8 cellular contexts compared by ENCODE assay signal in genomic region chr6:166381381-166381732, GRCh38. TPM values are rescaled to one million over a fixed set of nuclear protein-coding genes. Genes with fewer than 3 reads are reported as not detected.
DNase-seq lines count a peak whose midpoint lies in the region; TF ChIP-seq lines count a peak whose summit lies in the region.

No MANE protein-coding gene starts in this region.

- peaks cover 0 to 6% of the 10 kb centered on the region in 2 donors for H3K4me1 ChIP-seq in muscle layer of duodenum (ENCODE audit: control insufficient read depth in 1 of 2, insufficient read depth in 2 of 2, low read length in 2 of 2)

- CTCF ChIA-PET in AG04449 (lab: Yijun Ruan, JAX), result interaction anchor here (0.6 to 4.3 kb wide), 22 partner anchors 8 to 110 kb away, joined by 3 to 30 read pairs (median 5); no protein-coding TSS in a partner anchor

- no peaks in the 10 kb centered on the region for H3K27me3 ChIP-seq in muscle layer of duodenum (ENCODE audit: low read depth, low read length)

- H3K4me3 ChIP-seq in AG04449 (ENCODE audit: low read depth, low read length) (peak overlapping the region; percentile 83), HFF-Myc (replicated peaks; ENCODE audit: low read depth, low read length) (peak overlapping the region; percentile 70), muscle layer of duodenum (ENCODE audit: low read depth in 1 of 2, low read length in 2 of 2) (peak overlapping the region; percentile 66 to 98)

- H3K4me1 Mint-ChIP-seq in brain, result peaks cover 32% of the 10 kb centered on the region

- H3K36me3 ChIP-seq in muscle layer of duodenum (ENCODE audit: control insufficient read depth in 1 of 2, insufficient read depth in 2 of 2, low read length in 2 of 2), result no peaks in the 10 kb centered on the region

- POLR2A ChIA-PET in AG04449 (lab: Yijun Ruan, JAX), result no interaction called here

- DNase-seq in AG04449 (ENCODE audit: low read depth, low spot score) (no peak), HFF-Myc (ENCODE audit: extremely low read depth, low read depth) (no peak), superior temporal gyrus (ENCODE audit: extremely low spot score) (no peak), A172 (ENCODE audit: low spot score) (no peak), iPS-NIHi11 (ENCODE audit: low spot score) (no peak), CD1c-positive myeloid dendritic cell (ENCODE audit: extremely low spot score) (no peak)

- H3K36me3 Mint-ChIP-seq in brain, result no peaks in the 10 kb centered on the region

- H3K27ac ChIP-seq in muscle layer of duodenum (ENCODE audit: low read length), result peak overlapping the region; percentile 56

- H3K27ac Mint-ChIP-seq in brain, result peak overlapping the region; percentile 52 to 95 (median 90)

- H3K27me3 Mint-ChIP-seq in brain, result no peaks in the 10 kb centered on the region

- no peaks in the 10 kb centered on the region for H3K9me3 ChIP-seq in muscle layer of duodenum (ENCODE audit: control insufficient read depth in 1 of 2, low read length in 2 of 2)

- H3K9me3 Mint-ChIP-seq in brain, result no peaks in the 10 kb centered on the region

- TF ChIP-seq CTCF in AG04449 (IDR thresholded peaks at IDR 0.05; ENCODE audit: insufficient read depth, low read length, missing control alignments) (no peak), HFF-Myc (IDR thresholded peaks at IDR 0.05; ENCODE audit: low read depth, low read length, missing control alignments) (no peak), brain (conservative IDR thresholded peaks at IDR 0.05) (no peak)

- peak overlapping the region; percentile 92 to 95 (median 95) for H3K4me3 Mint-ChIP-seq in brain

RNA-seq across cellular contexts. Expression of gene MPC1, which starts 1.4 kb away (rescaled TPM):
- 98.4 TPM for polyA plus RNA-seq in brain (ENCODE audit: insufficient read depth, low read depth, low replicate concordance)
- total RNA-seq in A172 (2014; rRNA removed; shearing (Covaris generic)), result 33.9 and 44.2 TPM in 2 replicates

RNA-seq across cellular contexts. Expression of gene SFT2D1, which starts 39.0 kb away (rescaled TPM):
- polyA plus RNA-seq in brain (ENCODE audit: insufficient read depth, low read depth, low replicate concordance), result 35.7 TPM
- 41.8 and 60.3 TPM in 2 replicates for total RNA-seq in A172 (2014; rRNA removed; shearing (Covaris generic))
